In genomic region chr7:121313793-121314676, GRCh38 we compare ENCODE assay signal across 2 cellular contexts.
TF ChIP-seq lines count a peak whose summit lies in the region.

No MANE protein-coding gene starts in this region.

TF ChIP-seq in HEK293, 187 proteins besides CTCF, POLR2A, EP300 and RAD21 (continued from another document and continues in another):
- no peak for TF ChIP-seq ZBTB49 (tag by site-specific recombination; IDR thresholded peaks at IDR 0.05; ENCODE audit: low read depth)
- TF ChIP-seq, protein P1, sequence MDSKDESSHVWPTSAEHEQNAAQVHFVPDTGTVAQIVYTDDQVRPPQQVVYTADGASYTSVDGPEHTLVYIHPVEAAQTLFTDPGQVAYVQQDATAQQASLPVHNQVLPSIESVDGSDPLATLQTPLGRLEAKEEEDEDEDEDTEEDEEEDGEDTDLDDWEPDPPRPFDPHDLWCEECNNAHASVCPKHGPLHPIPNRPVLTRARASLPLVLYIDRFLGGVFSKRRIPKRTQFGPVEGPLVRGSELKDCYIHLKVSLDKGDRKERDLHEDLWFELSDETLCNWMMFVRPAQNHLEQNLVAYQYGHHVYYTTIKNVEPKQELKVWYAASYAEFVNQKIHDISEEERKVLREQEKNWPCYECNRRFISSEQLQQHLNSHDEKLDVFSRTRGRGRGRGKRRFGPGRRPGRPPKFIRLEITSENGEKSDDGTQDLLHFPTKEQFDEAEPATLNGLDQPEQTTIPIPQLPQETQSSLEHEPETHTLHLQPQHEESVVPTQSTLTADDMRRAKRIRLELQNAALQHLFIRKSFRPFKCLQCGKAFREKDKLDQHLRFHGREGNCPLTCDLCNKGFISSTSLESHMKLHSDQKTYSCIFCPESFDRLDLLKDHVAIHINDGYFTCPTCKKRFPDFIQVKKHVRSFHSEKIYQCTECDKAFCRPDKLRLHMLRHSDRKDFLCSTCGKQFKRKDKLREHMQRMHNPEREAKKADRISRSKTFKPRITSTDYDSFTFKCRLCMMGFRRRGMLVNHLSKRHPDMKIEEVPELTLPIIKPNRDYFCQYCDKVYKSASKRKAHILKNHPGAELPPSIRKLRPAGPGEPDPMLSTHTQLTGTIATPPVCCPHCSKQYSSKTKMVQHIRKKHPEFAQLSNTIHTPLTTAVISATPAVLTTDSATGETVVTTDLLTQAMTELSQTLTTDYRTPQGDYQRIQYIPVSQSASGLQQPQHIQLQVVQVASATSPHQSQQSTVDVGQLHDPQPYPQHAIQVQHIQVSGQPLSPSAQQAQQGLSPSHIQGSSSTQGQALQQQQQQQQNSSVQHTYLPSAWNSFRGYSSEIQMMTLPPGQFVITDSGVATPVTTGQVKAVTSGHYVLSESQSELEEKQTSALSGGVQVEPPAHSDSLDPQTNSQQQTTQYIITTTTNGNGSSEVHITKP (tag by site-specific recombination; IDR thresholded peaks at IDR 0.05), result 0 out of 2 replicates have a peak, but pooled peaks have one; percentile 16
- TF ChIP-seq ZBTB10 (tag by site-specific recombination; IDR thresholded peaks at IDR 0.05), result no peak
- TF ChIP-seq ZNF791 (tag by site-specific recombination; IDR thresholded peaks at IDR 0.05), result no peak
- TF ChIP-seq, protein P2, sequence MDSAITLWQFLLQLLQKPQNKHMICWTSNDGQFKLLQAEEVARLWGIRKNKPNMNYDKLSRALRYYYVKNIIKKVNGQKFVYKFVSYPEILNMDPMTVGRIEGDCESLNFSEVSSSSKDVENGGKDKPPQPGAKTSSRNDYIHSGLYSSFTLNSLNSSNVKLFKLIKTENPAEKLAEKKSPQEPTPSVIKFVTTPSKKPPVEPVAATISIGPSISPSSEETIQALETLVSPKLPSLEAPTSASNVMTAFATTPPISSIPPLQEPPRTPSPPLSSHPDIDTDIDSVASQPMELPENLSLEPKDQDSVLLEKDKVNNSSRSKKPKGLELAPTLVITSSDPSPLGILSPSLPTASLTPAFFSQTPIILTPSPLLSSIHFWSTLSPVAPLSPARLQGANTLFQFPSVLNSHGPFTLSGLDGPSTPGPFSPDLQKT (IDR thresholded peaks at IDR 0.05; ENCODE audit: borderline replicate concordance, low read depth, low read length), result no peak
- no peak for TF ChIP-seq ZNF266 (tag by site-specific recombination; IDR thresholded peaks at IDR 0.05; ENCODE audit: low read depth)
- TF ChIP-seq ZNF677 (tag by site-specific recombination; IDR thresholded peaks at IDR 0.05), result no peak
- TF ChIP-seq ZNF664 (tag by site-specific recombination; IDR thresholded peaks at IDR 0.05), result peak; percentile 50; the same call in 1 of the 2 replicates
- TF ChIP-seq ZNF311 (tag by site-specific recombination; IDR thresholded peaks at IDR 0.05; ENCODE audit: borderline replicate concordance), result no peak
- no peak for TF ChIP-seq ZNF830 (tag by site-specific recombination; IDR thresholded peaks at IDR 0.05; ENCODE audit: low read depth)
- no peak for TF ChIP-seq ZNF544 (tag by site-specific recombination; IDR thresholded peaks at IDR 0.05)
- peak; percentile 36 for TF ChIP-seq ZEB2 (tag by site-specific recombination; IDR thresholded peaks at IDR 0.05)
- peak; percentile 39; the same call in 1 of the 2 replicates for TF ChIP-seq HOXD13 (CRISPR knock-in tag; IDR thresholded peaks at IDR 0.05; ENCODE audit: borderline replicate concordance)
- TF ChIP-seq ZFHX2 (tag by site-specific recombination; conservative IDR thresholded peaks at IDR 0.05), result no peak
- no peak for TF ChIP-seq ZNF146 (tag by site-specific recombination; IDR thresholded peaks at IDR 0.05)
- TF ChIP-seq ZNF354C (tag by site-specific recombination; IDR thresholded peaks at IDR 0.05; ENCODE audit: borderline replicate concordance, low read depth), result no peak
- TF ChIP-seq ZNF76 (tag by site-specific recombination; IDR thresholded peaks at IDR 0.05; ENCODE audit: borderline replicate concordance, low read depth), result peak; percentile 9; the same call in 1 of the 2 replicates
- TF ChIP-seq ZNF701 (tag by site-specific recombination; IDR thresholded peaks at IDR 0.05), result no peak
- peak; percentile 45 for TF ChIP-seq ZNF394 (tag by site-specific recombination; IDR thresholded peaks at IDR 0.05; ENCODE audit: borderline replicate concordance)
- no peak for TF ChIP-seq KLF7 (tag by site-specific recombination; IDR thresholded peaks at IDR 0.05; ENCODE audit: borderline replicate concordance)

TF ChIP-seq in GM12878, 131 proteins besides CTCF, POLR2A, EP300 and RAD21 (continued from another document and continues in another):
- TF ChIP-seq, protein P3, sequence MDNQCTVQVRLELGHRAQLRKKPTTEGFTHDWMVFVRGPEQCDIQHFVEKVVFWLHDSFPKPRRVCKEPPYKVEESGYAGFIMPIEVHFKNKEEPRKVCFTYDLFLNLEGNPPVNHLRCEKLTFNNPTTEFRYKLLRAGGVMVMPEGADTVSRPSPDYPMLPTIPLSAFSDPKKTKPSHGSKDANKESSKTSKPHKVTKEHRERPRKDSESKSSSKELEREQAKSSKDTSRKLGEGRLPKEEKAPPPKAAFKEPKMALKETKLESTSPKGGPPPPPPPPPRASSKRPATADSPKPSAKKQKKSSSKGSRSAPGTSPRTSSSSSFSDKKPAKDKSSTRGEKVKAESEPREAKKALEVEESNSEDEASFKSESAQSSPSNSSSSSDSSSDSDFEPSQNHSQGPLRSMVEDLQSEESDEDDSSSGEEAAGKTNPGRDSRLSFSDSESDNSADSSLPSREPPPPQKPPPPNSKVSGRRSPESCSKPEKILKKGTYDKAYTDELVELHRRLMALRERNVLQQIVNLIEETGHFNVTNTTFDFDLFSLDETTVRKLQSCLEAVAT (IDR thresholded peaks at IDR 0.05), result no peak; the same call in 1 of the 2 replicates
- TF ChIP-seq RAD51 (IDR thresholded peaks at IDR 0.05), result peak; percentile 56; the same call in 1 of the 2 replicates
- no peak for TF ChIP-seq ZNF592 (IDR thresholded peaks at IDR 0.05)
- TF ChIP-seq SMAD5 (IDR thresholded peaks at IDR 0.05; ENCODE audit: low read depth), result no peak
- TF ChIP-seq, protein P4, sequence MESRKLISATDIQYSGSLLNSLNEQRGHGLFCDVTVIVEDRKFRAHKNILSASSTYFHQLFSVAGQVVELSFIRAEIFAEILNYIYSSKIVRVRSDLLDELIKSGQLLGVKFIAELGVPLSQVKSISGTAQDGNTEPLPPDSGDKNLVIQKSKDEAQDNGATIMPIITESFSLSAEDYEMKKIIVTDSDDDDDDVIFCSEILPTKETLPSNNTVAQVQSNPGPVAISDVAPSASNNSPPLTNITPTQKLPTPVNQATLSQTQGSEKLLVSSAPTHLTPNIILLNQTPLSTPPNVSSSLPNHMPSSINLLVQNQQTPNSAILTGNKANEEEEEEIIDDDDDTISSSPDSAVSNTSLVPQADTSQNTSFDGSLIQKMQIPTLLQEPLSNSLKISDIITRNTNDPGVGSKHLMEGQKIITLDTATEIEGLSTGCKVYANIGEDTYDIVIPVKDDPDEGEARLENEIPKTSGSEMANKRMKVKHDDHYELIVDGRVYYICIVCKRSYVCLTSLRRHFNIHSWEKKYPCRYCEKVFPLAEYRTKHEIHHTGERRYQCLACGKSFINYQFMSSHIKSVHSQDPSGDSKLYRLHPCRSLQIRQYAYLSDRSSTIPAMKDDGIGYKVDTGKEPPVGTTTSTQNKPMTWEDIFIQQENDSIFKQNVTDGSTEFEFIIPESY (IDR thresholded peaks at IDR 0.05), result no peak
- TF ChIP-seq PBX3 (IDR thresholded peaks at IDR 0.05; ENCODE audit: insufficient replicate concordance, low read depth, low read length), result peak; percentile 43
- no peak; the same call in 1 of the 2 replicates for TF ChIP-seq MAX (IDR thresholded peaks at IDR 0.05; ENCODE audit: low read depth, low read length)
- peak; percentile 91 for TF ChIP-seq PKNOX1 (IDR thresholded peaks at IDR 0.05)
- TF ChIP-seq, protein P5, sequence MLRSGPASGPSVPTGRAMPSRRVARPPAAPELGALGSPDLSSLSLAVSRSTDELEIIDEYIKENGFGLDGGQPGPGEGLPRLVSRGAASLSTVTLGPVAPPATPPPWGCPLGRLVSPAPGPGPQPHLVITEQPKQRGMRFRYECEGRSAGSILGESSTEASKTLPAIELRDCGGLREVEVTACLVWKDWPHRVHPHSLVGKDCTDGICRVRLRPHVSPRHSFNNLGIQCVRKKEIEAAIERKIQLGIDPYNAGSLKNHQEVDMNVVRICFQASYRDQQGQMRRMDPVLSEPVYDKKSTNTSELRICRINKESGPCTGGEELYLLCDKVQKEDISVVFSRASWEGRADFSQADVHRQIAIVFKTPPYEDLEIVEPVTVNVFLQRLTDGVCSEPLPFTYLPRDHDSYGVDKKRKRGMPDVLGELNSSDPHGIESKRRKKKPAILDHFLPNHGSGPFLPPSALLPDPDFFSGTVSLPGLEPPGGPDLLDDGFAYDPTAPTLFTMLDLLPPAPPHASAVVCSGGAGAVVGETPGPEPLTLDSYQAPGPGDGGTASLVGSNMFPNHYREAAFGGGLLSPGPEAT (IDR thresholded peaks at IDR 0.05; ENCODE audit: low read depth), result peak; percentile 54; the same call in 1 of the 2 replicates
- no peak for TF ChIP-seq USF1 (IDR thresholded peaks at IDR 0.05; ENCODE audit: borderline replicate concordance, extremely low read length, insufficient read depth, low read depth, low read length)
- TF ChIP-seq YBX1 (IDR thresholded peaks at IDR 0.05), result no peak
- no peak for TF ChIP-seq TCF3 (IDR thresholded peaks at IDR 0.05; ENCODE audit: borderline replicate concordance, insufficient read depth, low read depth, low read length)
- no peak for TF ChIP-seq CHD4 (IDR thresholded peaks at IDR 0.05)
- TF ChIP-seq MXI1 (IDR thresholded peaks at IDR 0.05; ENCODE audit: low read depth, low read length), result peak; percentile 45
- TF ChIP-seq BCLAF1 (IDR thresholded peaks at IDR 0.05), result no peak
- no peak; the same call in 1 of the 2 replicates for TF ChIP-seq STAT1 (conservative IDR thresholded peaks at IDR 0.05)
- TF ChIP-seq NR2C1 (IDR thresholded peaks at IDR 0.05), result no peak
- TF ChIP-seq JUNB (IDR thresholded peaks at IDR 0.05), result no peak
- TF ChIP-seq RELA (IDR thresholded peaks at IDR 0.05; ENCODE audit: borderline replicate concordance, partially characterized antibody), result no peak
- TF ChIP-seq EZH2 (IDR thresholded peaks at IDR 0.05; ENCODE audit: borderline replicate concordance, control insufficient read depth, low read depth, low read length), result no peak
